In genomic region chr9:124839612-124840299, GRCh38 we compare ENCODE assay signal across 8 cellular contexts. TPM values are rescaled to one million over a fixed set of nuclear protein-coding genes. Genes with fewer than 3 reads are reported as not detected.
DNase-seq lines count a peak whose midpoint lies in the region; ATAC-seq, FAIRE-seq and TF ChIP-seq lines count a peak whose summit lies in the region.

No MANE protein-coding gene starts in this region.

- no peak overlapping the region for H3K23ac ChIP-seq in trophoblast cell (ENCODE audit: low read length)

- H3K4me1 ChIP-seq in endothelial cell of umbilical vein (ENCODE audit: control insufficient read depth, extremely low read depth, insufficient read depth, low read length) = peaks cover 6% of the 10 kb centered on the region
- H3K4me1 ChIP-seq in trophoblast cell (ENCODE audit: control insufficient read depth in 1 of 2, insufficient read depth in 2 of 2, low read length in 2 of 2) = peaks cover 12 to 13% of the 10 kb centered on the region in 2 experiments

- no peak overlapping the region for H3K18ac ChIP-seq in trophoblast cell (ENCODE audit: low read length)

- H3K4me3 ChIP-seq in GM12865 (ENCODE audit: low read depth, low read length) = no peak overlapping the region
- no peak overlapping the region for H3K4me3 ChIP-seq in endothelial cell of umbilical vein (replicated peaks in 1 of 3; ENCODE audit: insufficient read depth in 1 of 3, low read depth in 1 of 3, low read length in 3 of 3)
- H3K4me3 ChIP-seq in trophoblast cell (ENCODE audit: low read depth, low read length) = no peak overlapping the region

- intact Hi-C loops in endothelial cell of umbilical vein (cut with micrococcal nuclease) = no loop called here

- peak overlapping the region; percentile 11 for H2BK120ac ChIP-seq in trophoblast cell (ENCODE audit: insufficient read depth, low read length, poor library complexity)

- no CpG with 5 or more reads among the region's 12 CpGs for WGBS in trophoblast cell (ENCODE audit: extremely low coverage, insufficient coverage, insufficient read length)

- ATAC-seq in HG03442 (IDR thresholded peaks at IDR 0.05; ENCODE audit: unreplicated experiment) (no peak), GM21381 (IDR thresholded peaks at IDR 0.05; ENCODE audit: unreplicated experiment) (no peak)

- TF ChIP-seq CTCF in GM12865 (IDR thresholded peaks at IDR 0.05; ENCODE audit: insufficient read depth, low read depth, low read length, missing control alignments) (peak; percentile 35), endothelial cell of umbilical vein (IDR thresholded peaks at IDR 0.05; ENCODE audit: extremely low read depth in 1 of 2, insufficient read depth in 1 of 2, low read depth in 1 of 2, low read length in 2 of 2) (peak; percentile 41 to 73), GM10248 (IDR thresholded peaks at IDR 0.05; ENCODE audit: control extremely low read depth, extremely low read depth, low read depth, missing control alignments) (no peak)

- H4K12ac ChIP-seq in trophoblast cell (ENCODE audit: low read depth, low read length) = no peak overlapping the region

- TF ChIP-seq POLR2A in endothelial cell of umbilical vein (IDR thresholded peaks at IDR 0.05; ENCODE audit: low read depth, low read length) = no peak

- peak overlapping the region; percentile 11 for H3K14ac ChIP-seq in trophoblast cell (ENCODE audit: low read length)

- peaks cover 7% of the 10 kb centered on the region for H3K79me1 ChIP-seq in trophoblast cell (ENCODE audit: low read length)

- dilution Hi-C loops in endothelial cell of umbilical vein (cut with MboI; ENCODE audit: extremely low pct_ligation_motif_present, low sequenced_read_pairs) = no loop called here

- POLR2A ChIA-PET in endothelial cell of umbilical vein (lab: Charles Lee) (no interaction called here), GM10248 (lab: Yijun Ruan, JAX) (interaction anchor here (1.7 kb wide), 1 partner anchor 22 kb away, joined by 4 read pairs; the partner anchor contains the start of genes ARPC5L and RPL35)

- H3K79me2 ChIP-seq in endothelial cell of umbilical vein (ENCODE audit: control insufficient read depth, insufficient read depth, low read length) (no peaks in the 10 kb centered on the region), trophoblast cell (ENCODE audit: control insufficient read depth, insufficient read depth, low read length, poor library complexity) (peaks cover 2% of the 10 kb centered on the region)

- peak overlapping the region; percentile 38 for H4K91ac ChIP-seq in trophoblast cell (ENCODE audit: low read depth, low read length)

- H3K4ac ChIP-seq in trophoblast cell (ENCODE audit: low read depth, low read length) = no peak overlapping the region

- H3K9me3 ChIP-seq in endothelial cell of umbilical vein (replicated peaks; ENCODE audit: control insufficient read depth, insufficient read depth, low read length) (no peaks in the 10 kb centered on the region), trophoblast cell (ENCODE audit: insufficient read depth, low read depth, low read length) (no peaks in the 10 kb centered on the region)

- DNase-seq in GM12865 (ENCODE audit: low read depth) (no peak), NCI-H345 treated with DMSO at 0.1 percent for 48 hours (lab: John Stamatoyannopoulos, UW; ENCODE audit: unreplicated experiment) (peak; percentile 58), endothelial cell of umbilical vein (ENCODE audit: low read depth, low spot score) (peak; percentile 62), trophoblast cell (no peak), GM10248 (ENCODE audit: extremely low spot score) (no peak)
- DNase-seq in activated CD4-positive, CD25-positive, alpha-beta regulatory T cell treated with anti-CD3 and anti-CD28 coated beads, Interleukin-2, amount 50 U/mL, for 72 hours = no peak

- H2BK5ac ChIP-seq in trophoblast cell (ENCODE audit: low read depth, low read length, poor library complexity) = no peak overlapping the region

- no peak overlapping the region for H4K8ac ChIP-seq in trophoblast cell (ENCODE audit: low read depth, low read length)

- H2AFZ ChIP-seq in endothelial cell of umbilical vein (ENCODE audit: low read depth, low read length) = peak overlapping the region; percentile 67
- no peak overlapping the region for H2AFZ ChIP-seq in trophoblast cell (ENCODE audit: insufficient read depth, low read length, poor library complexity)

- H3K27ac ChIP-seq in endothelial cell of umbilical vein (ENCODE audit: insufficient read depth, low read depth, low read length) (no peak overlapping the region), trophoblast cell (ENCODE audit: low read depth, low read length) (no peak overlapping the region)

- no peaks in the 10 kb centered on the region for H3K36me3 ChIP-seq in endothelial cell of umbilical vein (ENCODE audit: control insufficient read depth in 2 of 2, extremely low read depth in 1 of 2, insufficient read depth in 2 of 2, low read length in 2 of 2)
- H3K36me3 ChIP-seq in trophoblast cell (ENCODE audit: control insufficient read depth in 1 of 2, insufficient read depth in 2 of 2, low read length in 2 of 2) = no peaks in the 10 kb centered on the region

- H2BK12ac ChIP-seq in trophoblast cell (ENCODE audit: low read length) = peak overlapping the region; percentile 55

- H3K4me2 ChIP-seq in endothelial cell of umbilical vein (ENCODE audit: insufficient read depth, low read length) = no peak overlapping the region
- H3K4me2 ChIP-seq in trophoblast cell (ENCODE audit: low read length) = no peak overlapping the region

- H3K9ac ChIP-seq in endothelial cell of umbilical vein (replicated peaks; ENCODE audit: extremely low read depth, insufficient read depth, low read length) (no peak overlapping the region), trophoblast cell (ENCODE audit: low read length) (no peak overlapping the region)

- H2AK5ac ChIP-seq in trophoblast cell (ENCODE audit: low read length) = peak overlapping the region; percentile 59

- H3K27me3 ChIP-seq in endothelial cell of umbilical vein (ENCODE audit: control insufficient read depth in 2 of 2, insufficient read depth in 2 of 2, low read length in 2 of 2) = no peaks in the 10 kb centered on the region
- H3K27me3 ChIP-seq in trophoblast cell (ENCODE audit: insufficient read depth, low read length) = no peaks in the 10 kb centered on the region

- no TSS peak for BruUV-seq in endothelial cell of umbilical vein (replicated peaks; lab: Mats Ljungman, UMichigan)

- no peaks in the 10 kb centered on the region for H4K20me1 ChIP-seq in endothelial cell of umbilical vein (replicated peaks; ENCODE audit: control insufficient read depth, extremely low read depth, insufficient read depth, low read length)

- peak; percentile 12 for FAIRE-seq in endothelial cell of umbilical vein (lab: Jason Lieb, UNC)

- no peaks in the 10 kb centered on the region for H3K9me1 ChIP-seq in endothelial cell of umbilical vein (replicated peaks; ENCODE audit: control insufficient read depth, extremely low read depth, insufficient read depth, low read length)

- CTCF ChIA-PET in endothelial cell of umbilical vein (lab: Charles Lee) = interaction anchor here (0.7 to 11.5 kb wide), 19 partner anchors 9 to 302 kb away, joined by 3 to 173 read pairs (median 5); partner anchors contain the start of genes ARPC5L, NR6A1, OLFML2A and RPL35
- CTCF ChIA-PET in GM10248 (lab: Yijun Ruan, JAX) = interaction anchor here (0.7 to 26.0 kb wide), 13 partner anchors 7 to 128 kb away, joined by 3 to 814 read pairs (median 4); partner anchors contain the start of genes NR6A1, OLFML2A and WDR38

TF ChIP-seq in endothelial cell of umbilical vein, 7 proteins besides CTCF, POLR2A, EP300 and RAD21 (continues in another document):
- TF ChIP-seq GATA2 (IDR thresholded peaks at IDR 0.05; ENCODE audit: insufficient read depth, insufficient read length, low read depth, low read length) (no peak), POLR2AphosphoS5 (IDR thresholded peaks at IDR 0.05; ENCODE audit: insufficient read depth, low read depth, low read length) (no peak), MYC (IDR thresholded peaks at IDR 0.05; ENCODE audit: low read depth, low read length) (no peak), JUN (IDR thresholded peaks at IDR 0.05; ENCODE audit: borderline replicate concordance, insufficient read depth, insufficient read length, low read depth) (no peak)
- TF ChIP-seq, protein P1, sequence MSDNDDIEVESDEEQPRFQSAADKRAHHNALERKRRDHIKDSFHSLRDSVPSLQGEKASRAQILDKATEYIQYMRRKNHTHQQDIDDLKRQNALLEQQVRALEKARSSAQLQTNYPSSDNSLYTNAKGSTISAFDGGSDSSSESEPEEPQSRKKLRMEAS (IDR thresholded peaks at IDR 0.05; ENCODE audit: insufficient read depth, insufficient read length) = no peak

RNA-seq across cellular contexts. Expression of gene WDR38, which starts 13.5 kb away (rescaled TPM):
- not detected in 2 replicates for total RNA-seq in endothelial cell of umbilical vein
- not detected in 2 replicates for polyA plus RNA-seq in endothelial cell of umbilical vein
- polyA plus RNA-seq in endothelial cell of umbilical vein (2011; cell fraction: cytosol; rRNA removed) = not detected in 2 replicates
- not detected in 2 replicates for polyA plus RNA-seq in endothelial cell of umbilical vein (2011; cell fraction: nucleus; rRNA removed)
- not detected in 2 replicates for polyA plus RNA-seq in endothelial cell of umbilical vein (2012)
- not detected in 2 replicates for polyA minus RNA-seq in endothelial cell of umbilical vein
- polyA minus RNA-seq in endothelial cell of umbilical vein (2011; cell fraction: cytosol; rRNA and poly(A)+ RNA removed) = not detected
- polyA minus RNA-seq in endothelial cell of umbilical vein (2011; cell fraction: nucleus; rRNA and poly(A)+ RNA removed) = not detected in 2 replicates
- 0.05 and 0.06 TPM in 2 replicates for polyA plus RNA-seq in trophoblast cell (2013)

RNA-seq across cellular contexts. Expression of gene RPL35, which starts 22.0 kb away (rescaled TPM):
- 1,181 and 1,230 TPM in 2 replicates for total RNA-seq in endothelial cell of umbilical vein
- polyA plus RNA-seq in endothelial cell of umbilical vein = 1,706 and 2,206 TPM in 2 replicates
- polyA plus RNA-seq in endothelial cell of umbilical vein (2011; cell fraction: cytosol; rRNA removed) = 2,312 and 2,917 TPM in 2 replicates
- 755 and 869 TPM in 2 replicates for polyA plus RNA-seq in endothelial cell of umbilical vein (2011; cell fraction: nucleus; rRNA removed)
- 2,045 and 2,627 TPM in 2 replicates for polyA plus RNA-seq in endothelial cell of umbilical vein (2012)
- 398 and 474 TPM in 2 replicates for polyA minus RNA-seq in endothelial cell of umbilical vein
- 660 TPM for polyA minus RNA-seq in endothelial cell of umbilical vein (2011; cell fraction: cytosol; rRNA and poly(A)+ RNA removed)
- polyA minus RNA-seq in endothelial cell of umbilical vein (2011; cell fraction: nucleus; rRNA and poly(A)+ RNA removed) = 77.2 and 95.6 TPM in 2 replicates
- polyA plus RNA-seq in trophoblast cell (2013) = 3,251 and 3,406 TPM in 2 replicates

RNA-seq across cellular contexts. Expression of gene ARPC5L, which starts 22.2 kb away (rescaled TPM):
- 67.7 and 68.1 TPM in 2 replicates for total RNA-seq in endothelial cell of umbilical vein
- 52.1 and 60.7 TPM in 2 replicates for polyA plus RNA-seq in endothelial cell of umbilical vein
- 68.5 and 83.1 TPM in 2 replicates for polyA plus RNA-seq in endothelial cell of umbilical vein (2011; cell fraction: cytosol; rRNA removed)
- polyA plus RNA-seq in endothelial cell of umbilical vein (2011; cell fraction: nucleus; rRNA removed) = 40.5 and 51.1 TPM in 2 replicates
- 67.8 and 76.2 TPM in 2 replicates for polyA plus RNA-seq in endothelial cell of umbilical vein (2012)
- 25.8 and 30.1 TPM in 2 replicates for polyA minus RNA-seq in endothelial cell of umbilical vein
- 38.8 TPM for polyA minus RNA-seq in endothelial cell of umbilical vein (2011; cell fraction: cytosol; rRNA and poly(A)+ RNA removed)
- 7.6 and 7.7 TPM in 2 replicates for polyA minus RNA-seq in endothelial cell of umbilical vein (2011; cell fraction: nucleus; rRNA and poly(A)+ RNA removed)
- polyA plus RNA-seq in trophoblast cell (2013) = 60.3 and 60.7 TPM in 2 replicates

Comparison
In these comparisons a context has a peak if more than half of its experiments do, and no peak if none do; other contexts are left out.
1. DNase-seq: peak in NCI-H345 treated with DMSO at 0.1 percent for 48 hours (single experiment) and endothelial cell of umbilical vein (single experiment); none in GM12865 (single experiment), trophoblast cell (0 of 2), GM10248 (single experiment) and activated CD4-positive, CD25-positive, alpha-beta regulatory T cell treated with anti-CD3 and anti-CD28 coated beads, Interleukin-2, amount 50 U/mL, for 72 hours (single experiment).